In the genomic region with DNA sequence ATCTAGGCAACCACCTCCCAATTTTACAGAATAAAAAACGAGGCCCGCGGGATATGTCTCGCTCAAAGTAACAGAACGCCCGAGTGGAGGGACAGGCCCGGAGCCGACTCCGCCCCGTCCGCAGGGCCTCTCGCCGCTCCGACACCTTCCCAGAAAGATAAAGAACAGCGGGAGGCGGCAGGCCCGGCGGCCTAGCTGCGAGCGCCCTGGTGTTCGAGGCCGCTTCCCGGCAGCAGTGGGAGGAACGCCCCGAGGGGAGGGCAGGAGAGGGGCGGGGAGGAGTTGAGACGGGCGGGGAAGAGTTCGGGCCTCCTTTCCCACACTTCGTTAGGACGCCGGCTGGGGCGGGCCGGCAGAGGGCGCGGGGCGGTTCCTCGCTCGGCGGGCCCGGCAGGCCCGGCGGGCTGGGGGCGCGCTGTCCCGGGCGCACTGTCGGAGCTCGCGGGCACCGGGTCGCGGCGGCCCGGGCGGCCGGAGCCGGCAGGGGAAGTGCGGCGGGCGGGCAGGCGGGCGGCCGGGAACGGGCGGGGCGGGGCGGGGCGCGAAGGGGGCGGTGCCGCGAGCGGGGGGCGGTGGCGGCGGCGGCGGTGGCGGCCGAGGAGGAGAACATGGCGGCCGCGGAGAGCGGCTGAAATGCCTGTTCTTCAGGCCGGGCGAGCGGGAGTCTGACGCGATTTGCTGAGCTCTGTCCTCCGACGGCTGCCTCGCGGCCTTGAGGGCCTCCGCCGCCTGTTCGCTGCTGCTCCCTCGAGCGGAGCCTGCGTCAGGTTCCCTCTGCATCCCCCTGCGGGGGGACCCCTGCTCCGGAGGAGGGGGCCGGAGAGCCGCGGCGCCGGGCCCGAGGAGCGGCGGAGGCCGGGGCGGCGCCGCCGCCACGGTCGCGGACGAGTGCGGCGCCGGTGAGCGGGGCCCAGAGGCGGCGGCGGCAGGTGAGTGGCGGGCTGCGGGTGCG, we compare ENCODE assay signal across 8 cellular contexts. TPM values are rescaled to one million over a fixed set of nuclear protein-coding genes. Genes with fewer than 3 reads are reported as not detected.
A peak's percentile ranks its signal among the peaks of the same experiment; 100 is the strongest.
DNase-seq lines count a peak whose midpoint lies in the region; ATAC-seq lines count a peak whose summit lies in the region.

NCOA1 (plus strand) TSS at position 581 of the 952 bp plus-strand sequence. CDS start 167,424 bp downstream, outside the sequence.

- H3K36me3 ChIP-seq in KOPT-K1 (ENCODE audit: insufficient read depth, low read length), result no peaks in the 10 kb centered on the region

- H3K27ac ChIP-seq in KOPT-K1 (ENCODE audit: low read depth, low read length, poor library complexity, severe bottlenecking), result peak within 1 kb of the TSS; percentile 60

- no peaks in the 10 kb centered on the region for H3K27me3 Mint-ChIP-seq in naive thymus-derived CD8-positive, alpha-beta T cell
- H3K27me3 Mint-ChIP-seq in stimulated activated naive B cell treated with anti-CD40 and anti-IgM and Interleukin-4, amounts not matched to agents 10 μg/mL and 1 μg/mL and 100 μg/mL, for 72 hours, result no peaks in the 10 kb centered on the region

- peak within 1 kb of the TSS; percentile 84 to 96 (median 89) for H3K4me3 Mint-ChIP-seq in naive thymus-derived CD8-positive, alpha-beta T cell
- H3K4me3 Mint-ChIP-seq in stimulated activated naive B cell treated with anti-CD40 and anti-IgM and Interleukin-4, amounts not matched to agents 10 μg/mL and 1 μg/mL and 100 μg/mL, for 72 hours, result peak within 1 kb of the TSS; percentile 96 to 99

- no peaks in the 10 kb centered on the region for H3K9me3 ChIP-seq in KOPT-K1 (ENCODE audit: insufficient read depth, low read length, poor library complexity, severe bottlenecking)

- POLR2A ChIA-PET in naive thymus-derived CD8-positive, alpha-beta T cell (lab: Charles Lee), result interaction anchor here (0.6 to 1.5 kb wide), 8 partner anchors 9 to 1809 kb away, joined by 3 to 6 read pairs (median 4); partner anchors contain the start of genes CENPO and PTRHD1

- peak within 1 kb of the TSS; percentile 88 to 98 (median 95) for H3K27ac Mint-ChIP-seq in naive thymus-derived CD8-positive, alpha-beta T cell
- H3K27ac Mint-ChIP-seq in stimulated activated naive B cell treated with anti-CD40 and anti-IgM and Interleukin-4, amounts not matched to agents 10 μg/mL and 1 μg/mL and 100 μg/mL, for 72 hours, result peak within 1 kb of the TSS; percentile 98

- H3K9me3 Mint-ChIP-seq in naive thymus-derived CD8-positive, alpha-beta T cell, result no peaks in the 10 kb centered on the region
- no peaks in the 10 kb centered on the region for H3K9me3 Mint-ChIP-seq in stimulated activated naive B cell treated with anti-CD40 and anti-IgM and Interleukin-4, amounts not matched to agents 10 μg/mL and 1 μg/mL and 100 μg/mL, for 72 hours

- H3K4me1 Mint-ChIP-seq in naive thymus-derived CD8-positive, alpha-beta T cell, result peaks cover 37 to 64% (median 54%) of the 10 kb centered on the region in 4 donors
- peaks cover 31 to 45% of the 10 kb centered on the region in 2 donors for H3K4me1 Mint-ChIP-seq in stimulated activated naive B cell treated with anti-CD40 and anti-IgM and Interleukin-4, amounts not matched to agents 10 μg/mL and 1 μg/mL and 100 μg/mL, for 72 hours

- DNase-seq in DMS79 treated with DMSO at 0.1 percent for 48 hours (lab: John Stamatoyannopoulos, UW) (peak; percentile 69), RKO (ENCODE audit: low spot score) (peak; percentile 90), activated T-helper 1 cell treated with Interleukin-2 at 50 U/mL for 16 hours (ENCODE audit: low read depth) (peak; percentile 84), fibroblast of gingiva (ENCODE audit: low read depth) (peak; percentile 90)
- DNase-seq in naive thymus-derived CD8-positive, alpha-beta T cell, result peak; percentile 79 to 93 (median 88)
- peak; percentile 87 for DNase-seq in stimulated activated naive B cell treated with anti-CD40 and anti-IgM and Interleukin-4, amounts not matched to agents 10 μg/mL and 1 μg/mL and 100 μg/mL, for 72 hours

- no peaks in the 10 kb centered on the region for H3K36me3 Mint-ChIP-seq in naive thymus-derived CD8-positive, alpha-beta T cell
- peaks cover 3 to 6% of the 10 kb centered on the region in 2 donors for H3K36me3 Mint-ChIP-seq in stimulated activated naive B cell treated with anti-CD40 and anti-IgM and Interleukin-4, amounts not matched to agents 10 μg/mL and 1 μg/mL and 100 μg/mL, for 72 hours

- ATAC-seq in GM21737 (IDR thresholded peaks at IDR 0.05; ENCODE audit: unreplicated experiment), result peak; percentile 67
- peak; percentile 81 to 83 for ATAC-seq in naive thymus-derived CD8-positive, alpha-beta T cell
- ATAC-seq in stimulated activated naive B cell treated with anti-CD40 and anti-IgM and Interleukin-4, amounts not matched to agents 10 μg/mL and 1 μg/mL and 100 μg/mL, for 72 hours (replicated peaks), result peak; percentile 89 to 90

RNA-seq across cellular contexts. Expression of gene NCOA1, which starts in this region (rescaled TPM):
- total RNA-seq in naive thymus-derived CD8-positive, alpha-beta T cell, result 10 to 100 TPM; 41.3 to 44.8 TPM
- polyA plus RNA-seq in naive thymus-derived CD8-positive, alpha-beta T cell, result 10 to 100 TPM; 13.0 to 27.2 (median 23.7) TPM

Comparison
In these comparisons a context has a peak if more than half of its experiments do, and no peak if none do; other contexts are left out.
1. Peak in every context shown above with its lines: DNase-seq, ATAC-seq and H3K27ac ChIP-seq.